ENCODE assay signal across 1 cellular context in the genomic region with DNA sequence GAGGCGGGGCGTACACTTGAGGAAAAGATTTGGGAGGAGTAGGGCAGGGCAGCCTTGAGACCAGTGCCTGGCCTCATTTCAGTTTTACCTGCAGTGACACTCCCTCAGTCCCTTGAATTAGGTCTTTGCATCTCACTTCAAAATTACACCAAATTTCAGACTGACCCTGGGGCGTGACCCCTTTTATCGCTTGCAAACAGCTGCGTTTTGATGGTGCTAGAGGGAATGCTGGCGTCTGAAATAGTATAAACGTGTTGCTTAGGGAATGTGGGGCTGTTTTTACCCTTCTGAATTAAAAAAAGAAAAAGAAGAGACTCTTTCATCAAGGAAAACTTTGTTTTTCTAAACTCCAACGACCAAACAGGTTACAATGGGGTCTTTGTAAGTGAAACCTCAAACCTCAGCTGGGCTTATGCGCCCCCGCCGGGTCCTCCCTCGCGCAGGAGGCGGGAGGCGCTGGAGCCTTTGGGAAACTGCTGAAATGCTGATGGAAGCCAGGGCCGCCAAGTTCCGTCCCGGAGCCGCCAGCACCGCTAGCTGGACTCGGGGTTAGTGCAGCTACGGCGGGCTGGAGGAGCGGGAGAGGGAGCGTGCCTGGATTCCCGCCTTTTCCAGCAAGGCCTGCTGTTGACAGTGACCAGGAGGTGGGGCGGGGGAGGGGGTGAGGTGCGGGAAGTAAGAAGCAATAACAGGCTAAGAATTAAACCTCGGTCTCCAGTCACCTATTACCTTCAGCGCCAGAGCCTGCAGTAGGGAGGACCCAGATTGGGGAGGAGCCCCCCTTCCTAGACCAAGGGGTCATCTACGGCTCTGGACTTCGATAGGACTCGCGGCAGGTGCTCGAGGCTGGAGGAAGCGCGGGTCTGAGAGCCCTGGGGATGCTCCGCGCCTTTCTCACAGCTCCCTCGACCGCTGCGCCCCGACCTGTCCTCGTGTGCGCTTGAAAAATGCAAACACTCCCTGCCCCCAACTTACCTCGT.
TF ChIP-seq lines count a peak whose summit lies in the region.

No MANE protein-coding gene starts in this region.

TF ChIP-seq in A549, 52 proteins besides CTCF, POLR2A, EP300 and RAD21 (continued from another document):
- TF ChIP-seq MYC (IDR thresholded peaks at IDR 0.05; ENCODE audit: borderline replicate concordance, low read length) (no peak), ZSCAN20 (CRISPR knock-in tag; IDR thresholded peaks at IDR 0.05) (no peak), ZFP36 (IDR thresholded peaks at IDR 0.05; ENCODE audit: borderline replicate concordance, partially characterized antibody) (no peak), CHD4 (IDR thresholded peaks at IDR 0.05; ENCODE audit: borderline replicate concordance) (no peak), CHD2 (IDR thresholded peaks at IDR 0.05; ENCODE audit: low read length, partially characterized antibody) (no peak), NR3C1 (IDR thresholded peaks at IDR 0.05) (no peak), RNF2 (IDR thresholded peaks at IDR 0.05; ENCODE audit: borderline replicate concordance, low read depth) (no peak), HOXB13 (CRISPR knock-in tag; IDR thresholded peaks at IDR 0.05; ENCODE audit: low read depth) (no peak)
TF ChIP-seq in A549: peak in this region for 0.
